ENCODE assay signal across 8 cellular contexts in the genomic region with DNA sequence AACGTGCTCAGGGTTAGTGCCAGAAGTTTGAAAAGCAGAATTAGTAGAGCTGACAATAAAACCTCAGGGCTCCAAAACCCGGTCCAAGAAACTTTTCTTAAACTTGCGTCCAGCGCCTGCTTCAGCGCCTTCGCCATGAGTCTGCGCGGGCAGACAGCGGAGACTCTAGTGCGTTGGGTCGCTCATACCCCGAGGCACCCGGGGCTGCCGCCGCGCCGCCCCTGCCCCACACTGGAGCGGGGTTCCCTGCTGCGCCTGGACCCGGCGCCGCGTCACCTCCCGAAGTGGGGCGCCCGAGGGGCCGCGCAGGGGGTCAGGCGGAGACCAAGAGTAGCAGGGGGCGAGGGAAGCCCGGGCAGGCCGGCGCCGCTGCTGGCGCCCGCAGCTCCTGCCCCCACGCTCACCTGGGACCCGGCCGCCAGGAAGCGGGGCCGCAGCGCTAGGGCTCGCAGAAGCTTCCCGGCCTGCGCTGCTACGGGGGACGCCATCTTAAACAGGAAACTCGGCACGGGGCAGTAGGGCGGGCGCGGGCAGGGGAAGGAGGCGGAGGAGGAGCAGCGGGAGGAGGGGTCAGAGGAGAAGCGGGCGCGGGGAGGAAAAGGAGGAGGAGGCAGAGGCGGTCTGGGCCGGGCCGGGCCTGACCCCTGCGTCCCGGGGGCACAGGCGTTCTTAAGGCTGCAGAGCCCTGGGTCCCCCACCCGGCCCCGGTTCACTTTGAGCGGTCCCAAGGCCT. TPM values are rescaled to one million over a fixed set of nuclear protein-coding genes. Genes with fewer than 3 reads are reported as not detected.
DNase-seq lines count a peak whose midpoint lies in the region; ATAC-seq and TF ChIP-seq lines count a peak whose summit lies in the region.

A gene with protein sequence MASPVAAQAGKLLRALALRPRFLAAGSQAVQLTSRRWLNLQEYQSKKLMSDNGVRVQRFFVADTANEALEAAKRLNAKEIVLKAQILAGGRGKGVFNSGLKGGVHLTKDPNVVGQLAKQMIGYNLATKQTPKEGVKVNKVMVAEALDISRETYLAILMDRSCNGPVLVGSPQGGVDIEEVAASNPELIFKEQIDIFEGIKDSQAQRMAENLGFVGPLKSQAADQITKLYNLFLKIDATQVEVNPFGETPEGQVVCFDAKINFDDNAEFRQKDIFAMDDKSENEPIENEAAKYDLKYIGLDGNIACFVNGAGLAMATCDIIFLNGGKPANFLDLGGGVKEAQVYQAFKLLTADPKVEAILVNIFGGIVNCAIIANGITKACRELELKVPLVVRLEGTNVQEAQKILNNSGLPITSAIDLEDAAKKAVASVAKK (minus strand): TSS at position 514 of the 733 bp plus-strand sequence. CDS start 26 bp downstream, at position 488.

- H3K4me3 Mint-ChIP-seq in activated naive CD4-positive, alpha-beta T cell treated with anti-CD3 and anti-CD28 coated beads for 36 hours = peak within 1 kb of the TSS; percentile 76

- no peaks in the 10 kb centered on the region for H3K9me2 ChIP-seq in DOHH2 (replicated peaks; ENCODE audit: control insufficient read depth, low read length)

- TF ChIP-seq POLR2A in gastroesophageal sphincter (IDR thresholded peaks at IDR 0.05) = peak; percentile 48 to 59
- peak; percentile 14 to 16 for TF ChIP-seq POLR2A in suprapubic skin (IDR thresholded peaks at IDR 0.05)

- H3K27me3 ChIP-seq in DOHH2 (ENCODE audit: control insufficient read depth, low read length) (no peaks in the 10 kb centered on the region), gastroesophageal sphincter (no peaks in the 10 kb centered on the region), suprapubic skin (no peaks in the 10 kb centered on the region)

- H3K4me1 ChIP-seq in DOHH2 (ENCODE audit: control insufficient read depth, low read length) (peaks cover 57% of the 10 kb centered on the region), gastroesophageal sphincter (peaks cover 0 to 55% (median 14%) of the 10 kb centered on the region in 3 donors), suprapubic skin (peaks cover 31% of the 10 kb centered on the region)

- H3K27ac ChIP-seq in DOHH2 (ENCODE audit: low read depth, low read length) = peak within 1 kb of the TSS; percentile 81
- peak within 1 kb of the TSS; percentile 72 to 99 (median 95) for H3K27ac ChIP-seq in gastroesophageal sphincter
- H3K27ac ChIP-seq in suprapubic skin = peak within 1 kb of the TSS; percentile 92

- TF ChIP-seq EP300 in gastroesophageal sphincter (IDR thresholded peaks at IDR 0.05) = no peak
- TF ChIP-seq EP300 in suprapubic skin (IDR thresholded peaks at IDR 0.05) = no peak

- TF ChIP-seq CTCF in DOHH2 (IDR thresholded peaks at IDR 0.05; ENCODE audit: low read depth, low read length, poor library complexity, severe bottlenecking) (no peak), gastroesophageal sphincter (IDR thresholded peaks at IDR 0.05) (no peak), suprapubic skin (IDR thresholded peaks at IDR 0.05) (no peak)

- no peaks in the 10 kb centered on the region for H4K20me1 ChIP-seq in DOHH2 (ENCODE audit: control insufficient read depth, insufficient read depth, low read depth, low read length)

- no peaks in the 10 kb centered on the region for H3F3A ChIP-seq in DOHH2 (ENCODE audit: control insufficient read depth, insufficient read depth)

- peaks cover 56% of the 10 kb centered on the region for H3K4me1 Mint-ChIP-seq in activated naive CD4-positive, alpha-beta T cell treated with anti-CD3 and anti-CD28 coated beads for 36 hours (ENCODE audit: low read depth)

- H3K9me3 Mint-ChIP-seq in activated naive CD4-positive, alpha-beta T cell treated with anti-CD3 and anti-CD28 coated beads for 36 hours = peaks cover 6% of the 10 kb centered on the region

- H3K9me3 ChIP-seq in DOHH2 (ENCODE audit: control insufficient read depth, insufficient read depth, low read length) = peaks cover 14% of the 10 kb centered on the region
- H3K9me3 ChIP-seq in gastroesophageal sphincter = no peaks in the 10 kb centered on the region
- no peaks in the 10 kb centered on the region for H3K9me3 ChIP-seq in suprapubic skin

- H3K79me2 ChIP-seq in DOHH2 (ENCODE audit: control insufficient read depth, low read length) = peaks cover 55% of the 10 kb centered on the region

- H3K4me3 ChIP-seq in DOHH2 (ENCODE audit: low read length) = peak within 1 kb of the TSS; percentile 85
- peak within 1 kb of the TSS; percentile 54 for H3K4me3 ChIP-seq in Jurkat, Clone E6-1 (ENCODE audit: low read length)
- peak within 1 kb of the TSS; percentile 67 to 97 for H3K4me3 ChIP-seq in gastroesophageal sphincter
- H3K4me3 ChIP-seq in suprapubic skin = peak within 1 kb of the TSS; percentile 84

- peak within 1 kb of the TSS; percentile 87 for H3K27ac Mint-ChIP-seq in activated naive CD4-positive, alpha-beta T cell treated with anti-CD3 and anti-CD28 coated beads for 36 hours

- intact Hi-C loops in activated naive CD4-positive, alpha-beta T cell treated with anti-CD3 and anti-CD28 coated beads for 36 hours (cut with micrococcal nuclease) = loop anchor here (1.0 to 10.0 kb wide), 13 partner anchors 19 to 1429 kb away; a partner anchor contains a TSS

- DNase-seq in Jurkat, Clone E6-1 (ENCODE audit: low read depth, low spot score) = peak; percentile 62
- DNase-seq in SK-N-DZ (ENCODE audit: low spot score) (peak; percentile 73), occipital lobe (lab: John Stamatoyannopoulos, UW) (peak; percentile 55), suprapubic skin (ENCODE audit: low spot score in 2 of 2) (peak; percentile 95 to 98)
- peak; percentile 92 for DNase-seq in activated naive CD4-positive, alpha-beta T cell treated with anti-CD3 and anti-CD28 coated beads for 36 hours

- peak; percentile 55 for ATAC-seq in GM21576 (IDR thresholded peaks at IDR 0.05; ENCODE audit: unreplicated experiment)
- ATAC-seq in gastroesophageal sphincter = peak; percentile 98

- 0 to 2% methylated on average over 3 to 11 of the region's 66 CpGs for WGBS in gastroesophageal sphincter (ENCODE audit: low coverage in 1 of 2), 2 donors
- WGBS in suprapubic skin = under 1% methylated on average over 30 of the region's 66 CpGs

- H3K27me3 Mint-ChIP-seq in activated naive CD4-positive, alpha-beta T cell treated with anti-CD3 and anti-CD28 coated beads for 36 hours (ENCODE audit: low read depth) = no peaks in the 10 kb centered on the region

- peaks cover 15% of the 10 kb centered on the region for H3K36me3 Mint-ChIP-seq in activated naive CD4-positive, alpha-beta T cell treated with anti-CD3 and anti-CD28 coated beads for 36 hours (ENCODE audit: low read depth)

- H3K4me2 ChIP-seq in DOHH2 (ENCODE audit: low read length) = peak within 1 kb of the TSS; percentile 85

- H3K36me3 ChIP-seq in DOHH2 (ENCODE audit: control insufficient read depth, low read length) (peaks cover 45% of the 10 kb centered on the region), gastroesophageal sphincter (no peaks in the 10 kb centered on the region), suprapubic skin (no peaks in the 10 kb centered on the region)

- CTCF ChIA-PET in activated naive CD4-positive, alpha-beta T cell treated with anti-CD3 and anti-CD28 coated beads for 36 hours (lab: Charles Lee) = interaction anchor here (1.2 to 2.2 kb wide), 6 partner anchors 10 to 541 kb away, joined by 4 to 11 read pairs (median 6); no protein-coding TSS in a partner anchor

RNA-seq across cellular contexts. Expression of the gene that starts here (rescaled TPM):
- 33.4 TPM for polyA plus RNA-seq in Jurkat, Clone E6-1 (2012; ENCODE audit: insufficient read depth, insufficient read length)
- polyA plus RNA-seq in SK-N-DZ (2014; cell fraction: cytosol; rRNA removed) = 3.6 and 5.2 TPM in 2 replicates
- 2.3 and 2.4 TPM in 2 replicates for polyA plus RNA-seq in SK-N-DZ (2014; cell fraction: nucleus; rRNA removed)
- total RNA-seq in activated naive CD4-positive, alpha-beta T cell treated with anti-CD3 and anti-CD28 coated beads for 36 hours = 10 to 100 TPM; 81.3 to 85.3 TPM
- total RNA-seq in gastroesophageal sphincter = 10 to 100 TPM; 53.3 to 79.4 (median 69.8) TPM
- total RNA-seq in occipital lobe = 9.7 TPM
- total RNA-seq in suprapubic skin = 10 to 100 TPM; 29.5 to 40.2 (median 35.7) TPM

Comparison
In these comparisons a context has a peak if more than half of its experiments do, and no peak if none do; other contexts are left out.
1. Peak in every context shown above with its lines: DNase-seq, ATAC-seq, H3K4me3 ChIP-seq and H3K27ac ChIP-seq.